In the genomic region with DNA sequence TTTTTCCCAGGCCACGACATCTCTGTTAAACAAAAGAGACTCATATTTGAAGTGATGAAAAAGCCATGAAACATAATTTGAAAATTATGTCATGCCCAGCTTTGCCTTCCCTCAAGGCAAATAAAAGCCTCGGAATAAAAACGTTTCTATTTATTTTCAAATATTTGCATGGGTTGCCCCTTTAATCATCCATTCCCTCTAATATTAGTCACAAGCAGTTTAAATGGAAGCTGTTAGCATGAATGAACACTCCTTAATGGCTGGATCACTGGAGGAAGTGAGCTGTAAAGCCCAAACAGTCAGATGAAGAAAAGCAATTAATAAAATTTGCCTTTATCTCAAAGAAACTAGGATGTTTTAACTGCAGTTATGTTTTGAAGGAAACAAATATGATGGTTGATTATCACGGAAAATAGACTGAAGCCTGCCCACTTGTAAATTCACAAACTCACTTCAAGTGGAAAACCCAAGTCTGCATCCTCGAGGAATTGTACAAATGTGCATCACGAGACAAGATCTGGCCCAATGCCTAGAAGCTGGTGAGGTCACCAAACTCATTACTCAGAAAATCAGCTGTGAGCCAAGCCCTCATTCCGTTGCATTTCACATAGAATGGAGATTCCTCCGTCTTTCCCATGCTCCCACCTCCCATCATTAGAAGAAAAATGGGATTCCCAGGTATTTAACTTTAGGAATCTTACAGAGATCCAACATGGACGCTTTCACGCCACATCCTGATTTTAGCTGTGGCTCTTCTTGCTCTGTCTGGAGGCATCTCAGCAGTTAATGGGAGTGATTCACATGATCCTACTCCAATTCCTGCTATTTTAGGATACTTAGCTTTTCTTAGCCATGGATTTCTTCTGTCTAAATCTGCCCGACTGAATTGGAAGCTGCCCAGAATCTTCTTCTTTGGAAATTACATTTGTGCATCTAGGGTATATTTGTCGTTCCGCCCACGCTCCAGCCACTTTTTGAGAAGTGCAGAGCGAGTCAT, we compare ENCODE assay signal across 8 cellular contexts.
A peak's percentile ranks its signal among the peaks of the same experiment; 100 is the strongest.
DNase-seq lines count a peak whose midpoint lies in the region; ATAC-seq, FAIRE-seq and TF ChIP-seq lines count a peak whose summit lies in the region.

No MANE protein-coding gene starts in this region.

- peak; percentile 93 for DNase-seq in HS-5 (ENCODE audit: low read depth)
- peak; percentile 95 for DNase-seq in brain microvascular endothelial cell
- DNase-seq in HAP-1 (ENCODE audit: low spot score in 2 of 2): no peak
- DNase-seq in natural killer cell treated with Interleukin-12 subunit alpha and Interleukin-12 subunit beta and Interleukin-15 and Interleukin-18, amount 100 ng/mL, for 72 hours (ENCODE audit: low spot score): no peak

- peaks cover under 1% of the 10 kb centered on the region for H3K36me3 Mint-ChIP-seq in natural killer cell treated with Interleukin-12 subunit alpha and Interleukin-12 subunit beta and Interleukin-15 and Interleukin-18, amount 100 ng/mL, for 72 hours

- peak overlapping the region; percentile 3 for H3K4me3 ChIP-seq in brain microvascular endothelial cell (ENCODE audit: low read depth, low read length)
- H3K4me3 ChIP-seq in subcutaneous abdominal adipose tissue (ENCODE audit: low read depth in 1 of 5, low read length in 5 of 5): peak overlapping the region in 3 of 5 donors; percentile 28 to 51 (median 30)
- no peak overlapping the region for H3K4me3 ChIP-seq in HAP-1

- H3K9me3 Mint-ChIP-seq in natural killer cell treated with Interleukin-12 subunit alpha and Interleukin-12 subunit beta and Interleukin-15 and Interleukin-18, amount 100 ng/mL, for 72 hours: no peaks in the 10 kb centered on the region

- H3K27ac Mint-ChIP-seq in natural killer cell treated with Interleukin-12 subunit alpha and Interleukin-12 subunit beta and Interleukin-15 and Interleukin-18, amount 100 ng/mL, for 72 hours: no peak overlapping the region

- H3K4me1 ChIP-seq in subcutaneous abdominal adipose tissue (ENCODE audit: control insufficient read depth in 5 of 5, insufficient read depth in 5 of 5, low read length in 5 of 5): peaks cover 0 to 12% (median 9%) of the 10 kb centered on the region in 5 donors
- peaks cover 7% of the 10 kb centered on the region for H3K4me1 ChIP-seq in HAP-1

- no peak for TF ChIP-seq CTCF in brain microvascular endothelial cell (IDR thresholded peaks at IDR 0.05; ENCODE audit: low read depth, low read length, missing control alignments)

- H3K4me3 Mint-ChIP-seq in natural killer cell treated with Interleukin-12 subunit alpha and Interleukin-12 subunit beta and Interleukin-15 and Interleukin-18, amount 100 ng/mL, for 72 hours: no peak overlapping the region

- H3K36me3 ChIP-seq in brain microvascular endothelial cell (replicated peaks) (no peaks in the 10 kb centered on the region), subcutaneous abdominal adipose tissue (ENCODE audit: control insufficient read depth in 5 of 5, insufficient read depth in 5 of 5, low read length in 5 of 5) (no peaks in the 10 kb centered on the region), HAP-1 (replicated peaks) (no peaks in the 10 kb centered on the region)

- in situ Hi-C loops in brain microvascular endothelial cell (cut with HindIII; ENCODE audit: low pct_ligation_motif_present, low sequenced_read_pairs): no loop called here
- in situ Hi-C loops in HAP-1 (cut with MboI; ENCODE audit: low sequenced_read_pairs): no loop called here

- no peak overlapping the region for H3K9ac ChIP-seq in subcutaneous abdominal adipose tissue (ENCODE audit: low read length in 5 of 5)

- H3K27ac ChIP-seq in brain microvascular endothelial cell (peak overlapping the region; percentile 55), subcutaneous abdominal adipose tissue (ENCODE audit: low read depth, low read length) (no peak overlapping the region)

- H3K9me3 ChIP-seq in subcutaneous abdominal adipose tissue (ENCODE audit: control insufficient read depth in 5 of 5, low read length in 5 of 5) (peaks cover 0 to 2% (median 0%) of the 10 kb centered on the region in 5 donors), HAP-1 (no peaks in the 10 kb centered on the region)

- peaks cover 23 to 46% of the 10 kb centered on the region in 2 donors for H3K27me3 Mint-ChIP-seq in natural killer cell treated with Interleukin-12 subunit alpha and Interleukin-12 subunit beta and Interleukin-15 and Interleukin-18, amount 100 ng/mL, for 72 hours

- FAIRE-seq in islet of Langerhans (lab: Jason Lieb, UNC): peak; percentile 95

- no peaks in the 10 kb centered on the region for H3K4me1 Mint-ChIP-seq in natural killer cell treated with Interleukin-12 subunit alpha and Interleukin-12 subunit beta and Interleukin-15 and Interleukin-18, amount 100 ng/mL, for 72 hours (ENCODE audit: low read depth in 2 of 2)

- no peaks in the 10 kb centered on the region for H3K27me3 ChIP-seq in brain microvascular endothelial cell (replicated peaks)
- H3K27me3 ChIP-seq in subcutaneous abdominal adipose tissue (ENCODE audit: control insufficient read depth in 5 of 5, insufficient read depth in 4 of 5, low read length in 5 of 5): no peaks in the 10 kb centered on the region
- H3K27me3 ChIP-seq in HAP-1 (ENCODE audit: low read depth): no peaks in the 10 kb centered on the region

- ATAC-seq in HG03469 (IDR thresholded peaks at IDR 0.05; ENCODE audit: unreplicated experiment) (no peak), GM19395 (IDR thresholded peaks at IDR 0.05; ENCODE audit: unreplicated experiment) (no peak)
- no peak for ATAC-seq in natural killer cell treated with Interleukin-12 subunit alpha and Interleukin-12 subunit beta and Interleukin-15 and Interleukin-18, amount 100 ng/mL, for 72 hours

Comparison
In these comparisons a context has a peak if more than half of its experiments do, and no peak if none do; other contexts are left out.
1. DNase-seq: peak in HS-5 (single experiment) and brain microvascular endothelial cell (single experiment); none in HAP-1 (0 of 2) and natural killer cell treated with Interleukin-12 subunit alpha and Interleukin-12 subunit beta and Interleukin-15 and Interleukin-18, amount 100 ng/mL, for 72 hours (single experiment).